In the genomic region with DNA sequence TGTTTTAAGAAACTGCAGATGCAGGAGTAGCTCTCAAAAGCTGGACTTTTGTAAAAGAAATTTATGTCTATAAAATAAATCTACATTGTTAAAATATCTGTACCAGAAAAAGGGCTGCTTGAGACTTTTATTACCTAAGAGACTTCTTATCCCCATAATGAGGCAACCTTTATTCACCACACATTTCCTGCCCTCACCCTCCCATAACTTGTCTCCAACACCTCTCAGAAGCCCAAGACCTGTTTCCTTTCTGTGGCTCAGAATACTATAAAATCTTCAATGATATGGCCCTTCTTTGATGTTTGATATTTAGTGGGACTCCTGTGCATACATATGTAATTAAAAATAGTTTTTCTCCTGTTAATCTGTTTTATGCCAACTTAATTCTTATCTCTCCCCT, we compare ENCODE assay signal across 29 cellular contexts.
"Had no signal": no experiment of that assay in that cellular context is flagged by ENCODE, and none has a peak within 500 bp of the region (broad histone marks: within the 10 kb centered on the region; RNA-seq: fewer than 3 reads in every experiment).

No MANE protein-coding gene starts in this region.

- H3K4me3 ChIP-seq: colonic mucosa, MG63, Peyer's patch, SJSA1 had no signal

- H3K4me3 Mint-ChIP-seq: activated CD8-positive, alpha-beta memory T cell treated with anti-CD3 and anti-CD28 coated beads, Interleukin-2, amount 10 ng/mL, durations not matched to agents 7 days and 5 days; activated naive CD4-positive, alpha-beta T cell treated with anti-CD3 and anti-CD28 coated beads, Interleukin-2, amount 50 U/mL, for 24 hours; activated T-cell treated with anti-CD3 and anti-CD28 coated beads, Interleukin-2, amount 50 U/mL, for 24 hours; activated T-helper 1 cell treated with anti-CD3 and anti-CD28 coated beads, Interleukin-12 subunit alpha, Interleukin-12 subunit beta, Interleukin-2, Interleukin-4 antibody, amounts not matched to agents 30 ng/mL and 10 ng/mL and 1 ng/mL, durations not matched to agents 14 hours and 24 hours and 36 hours; brain; T-helper 2 cell treated with Interferon-gamma antibody and Interleukin-4, amounts not matched to agents 5 μg/mL and 100 μg/mL, for 36 hours had no signal

- H3K4me1 Mint-ChIP-seq: activated naive CD4-positive, alpha-beta T cell treated with anti-CD3 and anti-CD28 coated beads, Interleukin-2, amount 50 U/mL, for 24 hours; brain had no signal

- H3K9me3 Mint-ChIP-seq: activated naive CD4-positive, alpha-beta T cell treated with anti-CD3 and anti-CD28 coated beads, Interleukin-2, amount 50 U/mL, for 24 hours; activated T-cell treated with anti-CD3 and anti-CD28 coated beads, Interleukin-2, amount 50 U/mL, for 24 hours; activated T-helper 1 cell treated with anti-CD3 and anti-CD28 coated beads, Interleukin-12 subunit alpha, Interleukin-12 subunit beta, Interleukin-2, Interleukin-4 antibody, amounts not matched to agents 30 ng/mL and 10 ng/mL and 1 ng/mL, durations not matched to agents 14 hours and 24 hours and 36 hours; T-helper 2 cell treated with Interferon-gamma antibody and Interleukin-4, amounts not matched to agents 5 μg/mL and 100 μg/mL, for 36 hours had no signal

- H3K36me3 Mint-ChIP-seq: activated CD8-positive, alpha-beta memory T cell treated with anti-CD3 and anti-CD28 coated beads, Interleukin-2, amount 10 ng/mL, durations not matched to agents 7 days and 5 days; activated naive CD4-positive, alpha-beta T cell treated with anti-CD3 and anti-CD28 coated beads, Interleukin-2, amount 50 U/mL, for 24 hours; brain had no signal

- H3K36me3 ChIP-seq: colonic mucosa, MG63, Peyer's patch, SJSA1 had no signal

- ATAC-seq: activated CD4-positive, CD25-positive, alpha-beta regulatory T cell treated with anti-CD3 and anti-CD28 coated beads, Interleukin-2, amount 50 U/mL, for 24 hours; activated CD8-positive, alpha-beta memory T cell treated with anti-CD3 and anti-CD28 coated beads, Interleukin-2, amount 10 ng/mL, durations not matched to agents 7 days and 5 days; SK-N-SH treated with all-trans-retinoic acid at 6 μM for 48 hours had no signal

- H3K27me3 Mint-ChIP-seq: activated T-cell treated with anti-CD3 and anti-CD28 coated beads, Interleukin-2, amount 50 U/mL, for 24 hours; brain had no signal

- H3K27ac Mint-ChIP-seq: activated CD8-positive, alpha-beta memory T cell treated with anti-CD3 and anti-CD28 coated beads, Interleukin-2, amount 10 ng/mL, durations not matched to agents 7 days and 5 days; activated naive CD4-positive, alpha-beta T cell treated with anti-CD3 and anti-CD28 coated beads, Interleukin-2, amount 50 U/mL, for 24 hours; activated T-cell treated with anti-CD3 and anti-CD28 coated beads, Interleukin-2, amount 50 U/mL, for 24 hours; activated T-helper 1 cell treated with anti-CD3 and anti-CD28 coated beads, Interleukin-12 subunit alpha, Interleukin-12 subunit beta, Interleukin-2, Interleukin-4 antibody, amounts not matched to agents 30 ng/mL and 10 ng/mL and 1 ng/mL, durations not matched to agents 14 hours and 24 hours and 36 hours; brain; T-helper 2 cell treated with Interferon-gamma antibody and Interleukin-4, amounts not matched to agents 5 μg/mL and 100 μg/mL, for 36 hours had no signal

- H3K27ac ChIP-seq: colonic mucosa, Peyer's patch, RWPE1, SJSA1 had no signal

- H3K27me3 ChIP-seq: colonic mucosa, Peyer's patch, SJSA1 had no signal

- DNase-seq: activated CD4-positive, alpha-beta T cell treated with anti-CD3 and anti-CD28 coated beads for 4 hours; activated CD8-positive, alpha-beta memory T cell treated with anti-CD3 and anti-CD28 coated beads, Interleukin-2, amount 10 ng/mL, durations not matched to agents 7 days and 5 days; activated effector memory CD4-positive, alpha-beta T cell treated with Interleukin-2 at 50 U/mL for 16 hours; activated naive CD4-positive, alpha-beta T cell; activated T-cell treated with anti-CD3 and anti-CD28 coated beads, Interleukin-2, amount 50 U/mL, for 24 hours; amygdala; cerebellar nuclear complex; colonic mucosa; MG63; NCI-H1105; NCI-H1436; NCI-H1694 treated with DMSO at 0.1 percent for 48 hours; NCI-H2029 treated with DMSO at 0.1 percent for 48 hours; NCI-H345; NCI-H510A; NCI-H526 treated with DMSO at 0.1 percent for 48 hours; NCI-H82; NK-92 treated with Interleukin-12 subunit alpha and Interleukin-12 subunit beta, amount 100 ng/mL, for 24 hours; Peyer's patch; Right ventricle myocardium superior; SW 1271 had no signal

- H3K4me1 ChIP-seq: colonic mucosa, Peyer's patch, SJSA1 had no signal

- H3K9me3 ChIP-seq: colonic mucosa, MG63, Peyer's patch, SJSA1 had no signal
